ENCODE assay signal across 11 cellular contexts in the genomic region with DNA sequence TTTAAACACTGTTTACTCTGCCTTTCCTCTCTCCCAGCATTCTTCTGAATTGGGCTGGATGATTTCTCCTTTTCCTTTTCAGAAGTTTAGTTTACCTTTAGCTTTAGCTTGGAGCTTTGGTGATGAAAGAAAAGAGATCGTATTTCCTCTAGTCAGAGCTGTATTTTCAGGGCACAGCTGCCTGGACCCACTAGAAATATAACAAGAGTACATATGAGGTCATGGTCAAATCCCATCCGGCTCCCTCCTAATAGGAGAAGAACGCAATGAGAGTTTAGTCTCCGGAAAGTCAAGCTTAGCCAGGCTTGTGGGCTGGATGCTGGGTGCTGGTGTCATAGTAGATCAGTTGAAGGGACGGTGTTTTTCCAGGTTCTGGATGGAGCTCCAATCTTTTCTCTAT.
DNase-seq lines count a peak whose midpoint lies in the region; ATAC-seq and TF ChIP-seq lines count a peak whose summit lies in the region.
"Had no signal": no experiment of that assay in that cellular context is flagged by ENCODE, and none has a peak within 500 bp of the region (broad histone marks: within the 10 kb centered on the region; RNA-seq: fewer than 3 reads in every experiment).

No MANE protein-coding gene starts in this region.

- H3K4me2 ChIP-seq in skeletal muscle satellite cell (ENCODE audit: low read length): peak overlapping the region; percentile 81
- H3K4me2 ChIP-seq in MM.1S (ENCODE audit: low read depth, low read length): no peak overlapping the region

- H3K9ac ChIP-seq in skeletal muscle satellite cell (ENCODE audit: low read depth, low read length) (peak overlapping the region; percentile 83), MM.1S (ENCODE audit: low read length) (no peak overlapping the region)

- peaks cover 25% of the 10 kb centered on the region for H3K4me1 ChIP-seq in SJSA1 (replicated peaks)
- peaks cover 42% of the 10 kb centered on the region for H3K4me1 ChIP-seq in skeletal muscle satellite cell (ENCODE audit: control insufficient read depth, insufficient read depth, low read length)
- H3K4me1 ChIP-seq in MM.1S (ENCODE audit: low read length): no peaks in the 10 kb centered on the region

- no peak overlapping the region for H2AFZ ChIP-seq in MM.1S (ENCODE audit: low read length)

- H3K9me3 ChIP-seq in SJSA1 (replicated peaks): no peaks in the 10 kb centered on the region; the same call in 1 of the 2 replicates
- no peaks in the 10 kb centered on the region for H3K9me3 ChIP-seq in skeletal muscle satellite cell (replicated peaks; ENCODE audit: low read length)
- no peaks in the 10 kb centered on the region for H3K9me3 ChIP-seq in MM.1S (replicated peaks; ENCODE audit: insufficient read depth, low read length)

- peaks cover 4% of the 10 kb centered on the region for H3K9me3 Mint-ChIP-seq in progenitor cell of endocrine pancreas (ENCODE audit: low read depth)
- H3K9me3 Mint-ChIP-seq: activated B cell treated with CpG ODN at 0.5 μM for 24 hours had no signal

- H3K9me2 ChIP-seq in MM.1S (replicated peaks; ENCODE audit: insufficient read depth, low read length): no peaks in the 10 kb centered on the region

- H3K27me3 ChIP-seq in SJSA1 (replicated peaks): no peaks in the 10 kb centered on the region
- H3K27me3 ChIP-seq in skeletal muscle satellite cell (ENCODE audit: control insufficient read depth, insufficient read depth, low read length): no peaks in the 10 kb centered on the region
- no peaks in the 10 kb centered on the region for H3K27me3 ChIP-seq in MM.1S (replicated peaks; ENCODE audit: insufficient read depth, low read length)

- no peaks in the 10 kb centered on the region for H3K27me3 Mint-ChIP-seq in progenitor cell of endocrine pancreas

- peaks cover 23% of the 10 kb centered on the region for H3K4me1 Mint-ChIP-seq in progenitor cell of endocrine pancreas (ENCODE audit: low read depth)
- H3K4me1 Mint-ChIP-seq: activated B cell treated with CpG ODN at 0.5 μM for 24 hours had no signal

- H3K36me3 ChIP-seq in SJSA1 (no peaks in the 10 kb centered on the region), skeletal muscle satellite cell (ENCODE audit: insufficient read depth, low read length) (no peaks in the 10 kb centered on the region), MM.1S (replicated peaks; ENCODE audit: insufficient read depth, low read length) (no peaks in the 10 kb centered on the region)

- H3K27ac ChIP-seq in SJSA1 (peak overlapping the region; percentile 74), MM.1S (ENCODE audit: low read length) (no peak overlapping the region)

- H3K36me3 Mint-ChIP-seq in progenitor cell of endocrine pancreas (ENCODE audit: insufficient read depth): no peaks in the 10 kb centered on the region

- H4K20me1 ChIP-seq in MM.1S (ENCODE audit: insufficient read depth, low read length): no peaks in the 10 kb centered on the region

- no peaks in the 10 kb centered on the region for H3K79me2 ChIP-seq in MM.1S (ENCODE audit: low read length)

- TF ChIP-seq CTCF in fibroblast of pulmonary artery (IDR thresholded peaks at IDR 0.05; ENCODE audit: low read length, missing control alignments) (no peak), MM.1S (IDR thresholded peaks at IDR 0.05; ENCODE audit: low read length) (no peak), progenitor cell of endocrine pancreas (IDR thresholded peaks at IDR 0.05; ENCODE audit: unreplicated experiment) (no peak)

- no peaks in the 10 kb centered on the region for H3F3A ChIP-seq in MM.1S (ENCODE audit: insufficient read depth, low read length)

- no peak overlapping the region for H3K4me3 Mint-ChIP-seq in progenitor cell of endocrine pancreas (ENCODE audit: low read depth)
- H3K4me3 Mint-ChIP-seq: activated B cell treated with CpG ODN at 0.5 μM for 24 hours had no signal

- H3K4me3 ChIP-seq in SJSA1 (no peak overlapping the region), fibroblast of pulmonary artery (replicated peaks; ENCODE audit: low read depth, low read length) (peak overlapping the region; percentile 28), skeletal muscle satellite cell (ENCODE audit: low read length) (peak overlapping the region; percentile 58), MM.1S (ENCODE audit: low read length) (no peak overlapping the region)
- H3K4me3 ChIP-seq: K562 had no signal

- DNase-seq in HS-27A (ENCODE audit: low read depth) (peak; percentile 38), SJSA1 (ENCODE audit: low read depth in 1 of 2, low spot score in 2 of 2) (no peak), fibroblast of pulmonary artery (ENCODE audit: low read depth) (peak; percentile 58), MM.1S (no peak), NCI-H446 treated with DMSO at 0.1 percent for 48 hours (lab: John Stamatoyannopoulos, UW) (no peak), progenitor cell of endocrine pancreas (ENCODE audit: low spot score, unreplicated experiment) (no peak)
- DNase-seq: activated B cell treated with CpG ODN at 0.5 μM for 24 hours, activated gamma-delta T cell had no signal

- no peak for ATAC-seq in GM18861 (IDR thresholded peaks at IDR 0.05; ENCODE audit: unreplicated experiment)
- ATAC-seq: K562 had no signal

- no peak overlapping the region for H3K27ac Mint-ChIP-seq in progenitor cell of endocrine pancreas
- H3K27ac Mint-ChIP-seq: activated B cell treated with CpG ODN at 0.5 μM for 24 hours had no signal

Comparison
In these comparisons a context has a peak if more than half of its experiments do, and no peak if none do; other contexts are left out.
1. DNase-seq: peak in HS-27A (single experiment) and fibroblast of pulmonary artery (single experiment); none in SJSA1 (0 of 2), MM.1S (single experiment), NCI-H446 treated with DMSO at 0.1 percent for 48 hours (single experiment) and progenitor cell of endocrine pancreas (single experiment).
2. H3K4me3 ChIP-seq: peak in fibroblast of pulmonary artery (single experiment) and skeletal muscle satellite cell (single experiment); none in SJSA1 (single experiment) and MM.1S (single experiment).